1 cellular context compared by ENCODE assay signal in genomic region chr17:4215882-4216411, GRCh38.
TF ChIP-seq lines count a peak whose summit lies in the region.

No MANE protein-coding gene starts in this region.

TF ChIP-seq in GM23338, 12 proteins besides CTCF, POLR2A, EP300 and RAD21 (continued from another document):
- TF ChIP-seq ZNF462 (CRISPR knock-in tag; IDR thresholded peaks at IDR 0.05) (no peak), CREB1 (CRISPR knock-in tag; IDR thresholded peaks at IDR 0.05; ENCODE audit: low read depth) (no peak), JUNB (IDR thresholded peaks at IDR 0.05; ENCODE audit: unreplicated experiment) (no peak), ETS1 (IDR thresholded peaks at IDR 0.05) (no peak)
